ENCODE assay signal across 1 cellular context in the genomic region with DNA sequence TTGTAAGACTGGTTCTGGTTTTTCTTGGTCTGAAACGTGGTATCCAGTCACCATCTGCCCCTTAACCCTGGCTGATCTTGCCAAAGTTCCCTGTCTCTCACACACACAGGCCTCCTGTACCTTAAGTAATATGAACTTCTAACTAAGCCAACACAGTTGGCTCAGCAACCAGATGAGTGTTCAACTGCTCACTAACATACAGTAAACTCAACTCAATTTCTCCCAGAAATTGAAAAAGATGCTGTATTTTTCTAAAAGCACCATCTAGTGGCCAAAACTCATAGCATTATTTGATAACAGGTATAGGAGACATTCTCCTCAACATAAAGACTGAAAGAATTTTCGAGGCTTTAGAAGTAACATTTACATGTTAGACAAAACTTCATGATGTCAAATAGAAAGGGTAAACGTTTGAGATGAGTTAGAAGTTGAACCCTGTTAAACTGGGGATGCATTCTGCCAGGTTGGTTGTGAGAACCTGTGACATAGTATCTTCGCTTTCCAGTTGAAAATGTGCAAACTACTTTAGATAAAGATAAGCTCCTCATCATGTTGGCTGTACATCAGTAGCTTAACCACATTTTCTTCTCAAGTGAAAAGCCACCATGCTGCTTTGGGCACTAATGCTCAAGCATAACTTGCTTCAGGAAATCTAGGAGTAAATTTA.
A peak's percentile ranks its signal among the peaks of the same experiment; 100 is the strongest.
TF ChIP-seq lines count a peak whose summit lies in the region.

No MANE protein-coding gene starts in this region.

TF ChIP-seq in IMR-90, 13 proteins besides CTCF, POLR2A, EP300 and RAD21:
- TF ChIP-seq CEBPB (IDR thresholded peaks at IDR 0.05; ENCODE audit: low read depth, low read length): no peak
- TF ChIP-seq SMC3 (IDR thresholded peaks at IDR 0.05; ENCODE audit: low read depth, low read length): peak; percentile 50; the same call in 1 of the 2 replicates
